ENCODE assay signal across 11 cellular contexts in genomic region chr5:137086289-137086838, GRCh38.
"Had no signal": no experiment of that assay in that cellular context is flagged by ENCODE, and none has a peak within 500 bp of the region (broad histone marks: within the 10 kb centered on the region; RNA-seq: fewer than 3 reads in every experiment).

No MANE protein-coding gene starts in this region.

- H3K9me3 Mint-ChIP-seq: T-helper 1 cell treated with Interleukin-12 subunit alpha and Interleukin-12 subunit beta and Interleukin-4 antibody, amounts not matched to agents 30 μg/mL and 1 μg/mL, for 36 hours had no signal

- H3K36me3 Mint-ChIP-seq: activated naive CD4-positive, alpha-beta T cell treated with anti-CD3 and anti-CD28 coated beads, Interleukin-2, amount 50 U/mL, for 72 hours; natural killer cell treated with Interleukin-12 subunit alpha and Interleukin-12 subunit beta and Interleukin-15 and Interleukin-18, amount 100 ng/mL, for 72 hours had no signal

- H3K36me3 ChIP-seq: esophagus squamous epithelium had no signal

- H3K9me3 ChIP-seq: esophagus squamous epithelium, psoas muscle had no signal

- H3K27ac ChIP-seq: esophagus squamous epithelium, psoas muscle had no signal

- H3K27me3 Mint-ChIP-seq: natural killer cell treated with Interleukin-12 subunit alpha and Interleukin-12 subunit beta and Interleukin-15 and Interleukin-18, amount 100 ng/mL, for 72 hours had no signal

- H3K27ac Mint-ChIP-seq: activated naive CD4-positive, alpha-beta T cell treated with anti-CD3 and anti-CD28 coated beads, Interleukin-2, amount 50 U/mL, for 72 hours; natural killer cell treated with Interleukin-12 subunit alpha and Interleukin-12 subunit beta and Interleukin-15 and Interleukin-18, amount 100 ng/mL, for 72 hours; T-helper 1 cell treated with Interleukin-12 subunit alpha and Interleukin-12 subunit beta and Interleukin-4 antibody, amounts not matched to agents 30 μg/mL and 1 μg/mL, for 36 hours had no signal

- DNase-seq: activated T-cell treated with anti-CD3 and anti-CD28 coated beads, Interleukin-2, amount 50 U/mL, for 1 hour; esophagus squamous epithelium; foreskin fibroblast; mammary epithelial cell; psoas muscle; stimulated activated CD4-positive, alpha-beta T cell treated with anti-CD3 and anti-CD28 coated beads, Interleukin-12 subunit alpha, Interleukin-12 subunit beta, amount 100 ng/mL, for 4 hours; stimulated activated naive CD4-positive, alpha-beta T cell had no signal

- H3K4me1 ChIP-seq: psoas muscle had no signal

- ATAC-seq: activated CD4-positive, CD25-positive, alpha-beta regulatory T cell treated with anti-CD3 and anti-CD28 coated beads, Interleukin-2, amount 50 U/mL, for 24 hours; activated naive CD4-positive, alpha-beta T cell treated with anti-CD3 and anti-CD28 coated beads, Interleukin-2, amount 50 U/mL, for 72 hours; natural killer cell treated with Interleukin-12 subunit alpha and Interleukin-12 subunit beta and Interleukin-15 and Interleukin-18, amount 100 ng/mL, for 72 hours; psoas muscle had no signal

- H3K4me3 Mint-ChIP-seq: natural killer cell treated with Interleukin-12 subunit alpha and Interleukin-12 subunit beta and Interleukin-15 and Interleukin-18, amount 100 ng/mL, for 72 hours; T-helper 1 cell treated with Interleukin-12 subunit alpha and Interleukin-12 subunit beta and Interleukin-4 antibody, amounts not matched to agents 30 μg/mL and 1 μg/mL, for 36 hours had no signal

- H3K4me3 ChIP-seq: esophagus squamous epithelium, psoas muscle had no signal
